ENCODE assay signal across 8 cellular contexts in genomic region chr14:77099425-77100167, GRCh38.
DNase-seq lines count a peak whose midpoint lies in the region; ATAC-seq and TF ChIP-seq lines count a peak whose summit lies in the region.

No MANE protein-coding gene starts in this region.

- peak overlapping the region in 1 of 2 donors; percentile 99 for H3K4me3 ChIP-seq in cardiac fibroblast (replicated peaks in 1 of 2; ENCODE audit: low read depth in 2 of 2, low read length in 2 of 2)

- peak overlapping the region; percentile 47 for H3K27ac Mint-ChIP-seq in T-helper 1 cell treated with Interleukin-12 subunit alpha and Interleukin-12 subunit beta and Interleukin-4 antibody, amounts not matched to agents 30 μg/mL and 1 μg/mL, for 36 hours

- POLR2A ChIA-PET in GM10248 (lab: Yijun Ruan, JAX) = no interaction called here

- no peaks in the 10 kb centered on the region for H3K9me3 Mint-ChIP-seq in T-helper 1 cell treated with Interleukin-12 subunit alpha and Interleukin-12 subunit beta and Interleukin-4 antibody, amounts not matched to agents 30 μg/mL and 1 μg/mL, for 36 hours

- peaks cover 37% of the 10 kb centered on the region for H3K4me1 Mint-ChIP-seq in T-helper 1 cell treated with Interleukin-12 subunit alpha and Interleukin-12 subunit beta and Interleukin-4 antibody, amounts not matched to agents 30 μg/mL and 1 μg/mL, for 36 hours (ENCODE audit: low read depth)

- H3K4me3 Mint-ChIP-seq in T-helper 1 cell treated with Interleukin-12 subunit alpha and Interleukin-12 subunit beta and Interleukin-4 antibody, amounts not matched to agents 30 μg/mL and 1 μg/mL, for 36 hours = peak overlapping the region; percentile 97

- CTCF ChIA-PET in GM10248 (lab: Yijun Ruan, JAX) = interaction anchor here (0.8 to 6.4 kb wide), 14 partner anchors 8 to 227 kb away, joined by 3 to 68 read pairs (median 5); no protein-coding TSS in a partner anchor

- TF ChIP-seq CTCF in cardiac fibroblast (IDR thresholded peaks at IDR 0.05; ENCODE audit: low read depth, low read length) (no peak), GM10248 (IDR thresholded peaks at IDR 0.05; ENCODE audit: control extremely low read depth, extremely low read depth, low read depth, missing control alignments) (no peak)

- no peak for ATAC-seq in HG02759 (IDR thresholded peaks at IDR 0.05; ENCODE audit: unreplicated experiment)

- no peak for DNase-seq in T-helper 1 cell
- peak; percentile 53 for DNase-seq in NCI-H2196 treated with DMSO at 0.1 percent for 48 hours (lab: John Stamatoyannopoulos, UW; ENCODE audit: unreplicated experiment)
- DNase-seq in cardiac fibroblast (ENCODE audit: low read depth in 2 of 2) = peak; percentile 75 to 76
- peak; percentile 74 for DNase-seq in midbrain (lab: John Stamatoyannopoulos, UW)
- DNase-seq in GM10248 (ENCODE audit: extremely low spot score) = no peak
- DNase-seq in NCI-H146 treated with DMSO at 0.1 percent for 48 hours (lab: John Stamatoyannopoulos, UW; ENCODE audit: unreplicated experiment) = no peak

- H3K27me3 Mint-ChIP-seq in T-helper 1 cell treated with Interleukin-12 subunit alpha and Interleukin-12 subunit beta and Interleukin-4 antibody, amounts not matched to agents 30 μg/mL and 1 μg/mL, for 36 hours (ENCODE audit: low read depth) = no peaks in the 10 kb centered on the region

- H3K36me3 Mint-ChIP-seq in T-helper 1 cell treated with Interleukin-12 subunit alpha and Interleukin-12 subunit beta and Interleukin-4 antibody, amounts not matched to agents 30 μg/mL and 1 μg/mL, for 36 hours (ENCODE audit: low read depth) = no peaks in the 10 kb centered on the region

Comparison
In these comparisons a context has a peak if more than half of its experiments do, and no peak if none do; other contexts are left out.
1. DNase-seq: peak in NCI-H2196 treated with DMSO at 0.1 percent for 48 hours (single experiment), cardiac fibroblast (2 of 2) and midbrain (single experiment); none in T-helper 1 cell (0 of 5), GM10248 (single experiment) and NCI-H146 treated with DMSO at 0.1 percent for 48 hours (single experiment).